26 cellular contexts compared by ENCODE assay signal in genomic region chr1:15942661-15943514, GRCh38. TPM values are rescaled to one million over a fixed set of nuclear protein-coding genes. Genes with fewer than 3 reads are reported as not detected.
DNase-seq lines count a peak whose midpoint lies in the region; ATAC-seq, FAIRE-seq and TF ChIP-seq lines count a peak whose summit lies in the region.
"Had no signal": no experiment of that assay in that cellular context is flagged by ENCODE, and none has a peak within 500 bp of the region (broad histone marks: within the 10 kb centered on the region; RNA-seq: fewer than 3 reads in every experiment).

No MANE protein-coding gene starts in this region.

- H3K4me3 ChIP-seq in IMR-90 (ENCODE audit: insufficient read depth, low read depth, low read length) (no peak overlapping the region), endodermal cell (ENCODE audit: low read length) (no peak overlapping the region)
- H3K4me3 ChIP-seq: BLaER1, ovary, SK-N-MC had no signal

- no peak overlapping the region for H4K5ac ChIP-seq in IMR-90 (ENCODE audit: low read depth, low read length)

- H2AK5ac ChIP-seq in IMR-90 (ENCODE audit: low read depth, low read length) = peak overlapping the region; percentile 46; the same call in 1 of the 2 replicates

- no peak overlapping the region for H3K18ac ChIP-seq in IMR-90 (ENCODE audit: low read depth, low read length)

- intact Hi-C loops in IMR-90 (cut with micrococcal nuclease) = no loop called here

- H3K23ac ChIP-seq in IMR-90 (ENCODE audit: low read depth, low read length) = no peak overlapping the region

- no peak for DNase-seq in activated naive CD4-positive, alpha-beta T cell treated with anti-CD3 and anti-CD28 coated beads, Interleukin-2, amount 10 ng/mL, durations not matched to agents 7 days and 5 days
- no peak for DNase-seq in activated naive CD4-positive, alpha-beta T cell treated with Interleukin-2 at 50 U/mL for 16 hours
- DNase-seq in IMR-90 (no peak), endodermal cell (peak; percentile 40), middle frontal gyrus (ENCODE audit: extremely low spot score, low spot score) (no peak), RCC 7860 (ENCODE audit: low spot score) (no peak)
- DNase-seq in stimulated activated naive B cell treated with anti-CD40 and anti-IgM and Interleukin-4, amounts not matched to agents 10 μg/mL and 1 μg/mL and 100 μg/mL, for 72 hours = no peak
- DNase-seq: activated CD4-positive, alpha-beta memory T cell treated with anti-CD3 and anti-CD28 coated beads, Interleukin-2, amount 10 ng/mL, durations not matched to agents 7 days and 5 days; activated CD4-positive, CD25-positive, alpha-beta regulatory T cell; GF-D8; left ventricle myocardium superior; MV-4-11; NCI-H1436 treated with DMSO at 0.1 percent for 48 hours; NCI-H345; NCI-H748 treated with DMSO at 0.1 percent for 48 hours; RPMI8226 had no signal

- in situ Hi-C loops in IMR-90 (cut with MboI; ENCODE audit: low sequenced_read_pairs) = no loop called here

- H2AFZ ChIP-seq in IMR-90 (replicated peaks; ENCODE audit: low read length, poor library complexity) = peak overlapping the region; percentile 29

- no peak overlapping the region for H3K4me3 Mint-ChIP-seq in activated naive CD4-positive, alpha-beta T cell treated with anti-CD3 and anti-CD28 coated beads, Interleukin-2, amount 10 ng/mL, durations not matched to agents 7 days and 5 days
- H3K4me3 Mint-ChIP-seq in endodermal cell = no peak overlapping the region
- H3K4me3 Mint-ChIP-seq in stimulated activated naive B cell treated with anti-CD40 and anti-IgM and Interleukin-4, amounts not matched to agents 10 μg/mL and 1 μg/mL and 100 μg/mL, for 72 hours = peak overlapping the region in 1 of 2 donors; percentile 6
- H3K4me3 Mint-ChIP-seq: activated CD4-positive, alpha-beta memory T cell treated with anti-CD3 and anti-CD28 coated beads, Interleukin-2, amount 10 ng/mL, durations not matched to agents 7 days and 5 days; mesothelial cell of epicardium; naive thymus-derived CD8-positive, alpha-beta T cell had no signal

- no peak for TF ChIP-seq POLR2A in IMR-90 (IDR thresholded peaks at IDR 0.05; ENCODE audit: low read depth, low read length)

- dilution Hi-C loops in IMR-90 (cut with HindIII; ENCODE audit: low sequenced_read_pairs, unreplicated experiment) = no loop called here

- POLR2A ChIA-PET in IMR-90 (lab: Charles Lee; ENCODE audit: unreplicated experiment) = no interaction called here

- H3K36me3 ChIP-seq in IMR-90 (ENCODE audit: control insufficient read depth, insufficient read depth, low read length) (peaks cover 78% of the 10 kb centered on the region), endodermal cell (ENCODE audit: control insufficient read depth, insufficient read depth, low read length) (peaks cover 47% of the 10 kb centered on the region)
- H3K36me3 ChIP-seq: ovary had no signal

- H3K9ac ChIP-seq in IMR-90 (ENCODE audit: low read depth, low read length) = no peak overlapping the region
- no peak overlapping the region for H3K9ac ChIP-seq in endodermal cell (ENCODE audit: extremely low read depth, low read length, poor library complexity, severe bottlenecking)
- H3K9ac ChIP-seq: BLaER1 had no signal

- H4K91ac ChIP-seq in IMR-90 (ENCODE audit: insufficient read depth, low read depth, low read length) = no peak overlapping the region

- no peaks in the 10 kb centered on the region for H3K9me3 Mint-ChIP-seq in activated naive CD4-positive, alpha-beta T cell treated with anti-CD3 and anti-CD28 coated beads, Interleukin-2, amount 10 ng/mL, durations not matched to agents 7 days and 5 days
- H3K9me3 Mint-ChIP-seq in endodermal cell = no peaks in the 10 kb centered on the region
- no peaks in the 10 kb centered on the region for H3K9me3 Mint-ChIP-seq in stimulated activated naive B cell treated with anti-CD40 and anti-IgM and Interleukin-4, amounts not matched to agents 10 μg/mL and 1 μg/mL and 100 μg/mL, for 72 hours
- H3K9me3 Mint-ChIP-seq: activated CD4-positive, alpha-beta memory T cell treated with anti-CD3 and anti-CD28 coated beads, Interleukin-2, amount 10 ng/mL, durations not matched to agents 7 days and 5 days; mesothelial cell of epicardium; naive thymus-derived CD8-positive, alpha-beta T cell had no signal

- H3K9me3 ChIP-seq in IMR-90 (ENCODE audit: control insufficient read depth, insufficient read depth, low read length) (no peaks in the 10 kb centered on the region), endodermal cell (ENCODE audit: control insufficient read depth, low read length) (no peaks in the 10 kb centered on the region)
- H3K9me3 ChIP-seq: BLaER1, ovary had no signal

- H2AK9ac ChIP-seq in IMR-90 (replicated peaks; ENCODE audit: low read depth, low read length, poor library complexity) = peak overlapping the region; percentile 63

- H3K27ac Mint-ChIP-seq in activated naive CD4-positive, alpha-beta T cell treated with anti-CD3 and anti-CD28 coated beads, Interleukin-2, amount 10 ng/mL, durations not matched to agents 7 days and 5 days = peak overlapping the region; percentile 45
- no peak overlapping the region for H3K27ac Mint-ChIP-seq in endodermal cell
- peak overlapping the region; percentile 59 for H3K27ac Mint-ChIP-seq in stimulated activated naive B cell treated with anti-CD40 and anti-IgM and Interleukin-4, amounts not matched to agents 10 μg/mL and 1 μg/mL and 100 μg/mL, for 72 hours
- H3K27ac Mint-ChIP-seq: activated CD4-positive, alpha-beta memory T cell treated with anti-CD3 and anti-CD28 coated beads, Interleukin-2, amount 10 ng/mL, durations not matched to agents 7 days and 5 days; mesothelial cell of epicardium had no signal

- H3K27ac ChIP-seq in IMR-90 (ENCODE audit: insufficient read depth, low read length) (no peak overlapping the region), endodermal cell (ENCODE audit: low read depth, low read length) (no peak overlapping the region)
- H3K27ac ChIP-seq: BLaER1, ovary, SK-N-MC had no signal

- BruUV-seq in IMR-90 (replicated peaks; lab: Mats Ljungman, UMichigan) = no TSS peak

- H2BK20ac ChIP-seq in IMR-90 (ENCODE audit: low read depth, low read length) = no peak overlapping the region

- peaks cover 27% of the 10 kb centered on the region for H3K9me1 ChIP-seq in IMR-90 (ENCODE audit: insufficient read depth, low read length)

- no peak overlapping the region for H2BK5ac ChIP-seq in IMR-90 (ENCODE audit: low read depth, low read length, poor library complexity, severe bottlenecking)

- peaks cover 3% of the 10 kb centered on the region; the same call in 1 of the 2 replicates for H4K20me1 ChIP-seq in IMR-90 (ENCODE audit: insufficient read depth, low read length)

- no peak overlapping the region for H3K4ac ChIP-seq in IMR-90 (ENCODE audit: low read depth, low read length)

- H3K79me1 ChIP-seq in IMR-90 (ENCODE audit: low read depth in 1 of 2, low read length in 2 of 2) = peaks cover 20 to 75% of the 10 kb centered on the region in 2 experiments; a peak in 3 of 4 replicates

- H2BK15ac ChIP-seq in IMR-90 (ENCODE audit: low read depth, low read length) = no peak overlapping the region

- FAIRE-seq in RCC 7860 (lab: Jason Lieb, UNC) = no peak
- FAIRE-seq: HepG2, islet of Langerhans, urothelium cell line had no signal

- ATAC-seq in IMR-90 (ENCODE audit: low read depth) = no peak
- ATAC-seq in stimulated activated naive B cell treated with anti-CD40 and anti-IgM and Interleukin-4, amounts not matched to agents 10 μg/mL and 1 μg/mL and 100 μg/mL, for 72 hours (replicated peaks) = no peak
- ATAC-seq in HG03442 (IDR thresholded peaks at IDR 0.05; ENCODE audit: unreplicated experiment) = no peak
- ATAC-seq: HepG2; left ventricle myocardium superior; naive thymus-derived CD8-positive, alpha-beta T cell; right cardiac atrium had no signal

- no peak for TF ChIP-seq CTCF in IMR-90 (conservative IDR thresholded peaks at IDR 0.05; ENCODE audit: low read depth, low read length)
- TF ChIP-seq CTCF in endodermal cell (conservative IDR thresholded peaks at IDR 0.05) = no peak

- H3K4me1 Mint-ChIP-seq in activated naive CD4-positive, alpha-beta T cell treated with anti-CD3 and anti-CD28 coated beads, Interleukin-2, amount 10 ng/mL, durations not matched to agents 7 days and 5 days = no peaks in the 10 kb centered on the region
- H3K4me1 Mint-ChIP-seq in endodermal cell = peaks cover 4% of the 10 kb centered on the region
- peaks cover 10 to 28% of the 10 kb centered on the region in 2 donors for H3K4me1 Mint-ChIP-seq in stimulated activated naive B cell treated with anti-CD40 and anti-IgM and Interleukin-4, amounts not matched to agents 10 μg/mL and 1 μg/mL and 100 μg/mL, for 72 hours

- TF ChIP-seq RAD21 in IMR-90 (IDR thresholded peaks at IDR 0.05; ENCODE audit: low read length) = no peak

- H4K8ac ChIP-seq in IMR-90 (ENCODE audit: low read depth in 2 of 2, low read length in 2 of 2) = no peak overlapping the region

- no peak overlapping the region for H2BK120ac ChIP-seq in IMR-90 (ENCODE audit: low read depth, low read length)

- CTCF ChIA-PET in activated naive CD4-positive, alpha-beta T cell treated with anti-CD3 and anti-CD28 coated beads, Interleukin-2, amount 10 ng/mL, durations not matched to agents 7 days and 5 days (lab: Charles Lee) = no interaction called here
- CTCF ChIA-PET in IMR-90 (lab: Yijun Ruan, JAX) = interaction anchor here (0.6 kb wide), 1 partner anchor 21 kb away, joined by 4 read pairs; no protein-coding TSS in a partner anchor

- no peak overlapping the region for H3K4me2 ChIP-seq in IMR-90 (ENCODE audit: low read depth, low read length)
- H3K4me2 ChIP-seq: BLaER1 had no signal

- no peak overlapping the region for H3K14ac ChIP-seq in IMR-90 (replicated peaks; ENCODE audit: low read depth, low read length)

- no peaks in the 10 kb centered on the region for H3K27me3 Mint-ChIP-seq in activated naive CD4-positive, alpha-beta T cell treated with anti-CD3 and anti-CD28 coated beads, Interleukin-2, amount 10 ng/mL, durations not matched to agents 7 days and 5 days
- no peaks in the 10 kb centered on the region for H3K27me3 Mint-ChIP-seq in endodermal cell (ENCODE audit: insufficient read depth)
- H3K27me3 Mint-ChIP-seq in stimulated activated naive B cell treated with anti-CD40 and anti-IgM and Interleukin-4, amounts not matched to agents 10 μg/mL and 1 μg/mL and 100 μg/mL, for 72 hours = no peaks in the 10 kb centered on the region
- H3K27me3 Mint-ChIP-seq: activated CD4-positive, alpha-beta memory T cell treated with anti-CD3 and anti-CD28 coated beads, Interleukin-2, amount 10 ng/mL, durations not matched to agents 7 days and 5 days; naive thymus-derived CD8-positive, alpha-beta T cell had no signal

- H3K27me3 ChIP-seq in IMR-90 (ENCODE audit: control insufficient read depth, insufficient read depth, low read length) = no peaks in the 10 kb centered on the region
- no peaks in the 10 kb centered on the region for H3K27me3 ChIP-seq in endodermal cell (ENCODE audit: control insufficient read depth, insufficient read depth, low read length, poor library complexity, severe bottlenecking)
- H3K27me3 ChIP-seq: BLaER1, ovary had no signal

- H3K36me3 Mint-ChIP-seq in activated naive CD4-positive, alpha-beta T cell treated with anti-CD3 and anti-CD28 coated beads, Interleukin-2, amount 10 ng/mL, durations not matched to agents 7 days and 5 days = peaks cover 32% of the 10 kb centered on the region
- peaks cover 53% of the 10 kb centered on the region for H3K36me3 Mint-ChIP-seq in endodermal cell (ENCODE audit: low read depth)
- H3K36me3 Mint-ChIP-seq in stimulated activated naive B cell treated with anti-CD40 and anti-IgM and Interleukin-4, amounts not matched to agents 10 μg/mL and 1 μg/mL and 100 μg/mL, for 72 hours = peaks cover 38 to 56% of the 10 kb centered on the region in 2 donors

- 79% methylated on average over 11 of the region's 27 CpGs; no CpG with 5 or more reads in 1 of the 2 experiments for WGBS in IMR-90 (ENCODE audit: extremely low coverage in 2 of 2, insufficient read length in 1 of 2), 2 experiments
- 93 to 94% methylated on average over 18 to 27 of the region's 27 CpGs for WGBS in endodermal cell (ENCODE audit: insufficient coverage in 1 of 2, insufficient read length in 1 of 2), 2 experiments

- no peak overlapping the region for H3K56ac ChIP-seq in IMR-90 (ENCODE audit: extremely low read depth, insufficient read depth, low read length)

- H3K4me1 ChIP-seq in IMR-90 (ENCODE audit: control insufficient read depth, insufficient read depth, low read length) = peaks cover 10% of the 10 kb centered on the region
- H3K4me1 ChIP-seq in endodermal cell (ENCODE audit: control insufficient read depth, insufficient read depth, low read length) = no peaks in the 10 kb centered on the region

RNA-seq across cellular contexts. Expression of gene ZBTB17, which starts 33.0 kb away (rescaled TPM):
- 26.3 and 29.7 TPM in 2 replicates for total RNA-seq in IMR-90 (2012; rRNA removed)
- polyA plus RNA-seq in IMR-90 (2012; rRNA removed) = 58.2 and 65.5 TPM in 2 replicates
- polyA plus RNA-seq in IMR-90 (2012; cell fraction: cytosol; rRNA removed) = 27.1 and 37.4 TPM in 2 replicates
- polyA plus RNA-seq in IMR-90 (2012; cell fraction: nucleus; rRNA removed; ENCODE audit: low replicate concordance) = 190 and 417 TPM in 2 replicates
- total RNA-seq in endodermal cell = 10 to 100 TPM; 28.0 to 31.7 TPM
- polyA plus RNA-seq in endodermal cell (2013, experiment 1 of 2) = 35.1 TPM
- polyA plus RNA-seq in endodermal cell (2013, experiment 2 of 2) = 32.6 TPM
